ENCODE assay signal across 18 cellular contexts in the genomic region with DNA sequence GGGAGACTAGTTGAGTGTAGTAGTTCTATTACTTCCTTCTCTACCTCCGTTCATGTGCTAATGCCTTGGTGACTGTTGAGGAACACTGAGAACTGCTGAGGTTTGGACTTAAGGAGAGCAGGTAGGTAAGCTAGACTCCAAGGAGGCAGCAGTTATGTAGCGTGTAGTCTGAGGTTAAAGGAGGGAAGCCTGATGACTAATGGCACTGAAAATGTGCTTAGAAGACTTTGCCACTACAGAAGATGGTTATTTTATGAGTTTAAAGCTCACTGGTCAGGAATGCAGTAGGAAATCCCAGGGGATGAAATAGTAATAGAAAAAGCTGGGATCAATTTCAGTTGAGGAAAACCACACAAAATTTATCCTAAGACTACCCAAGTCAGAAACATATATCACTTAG.
DNase-seq lines count a peak whose midpoint lies in the region; ATAC-seq and TF ChIP-seq lines count a peak whose summit lies in the region.
"Had no signal": no experiment of that assay in that cellular context is flagged by ENCODE, and none has a peak within 500 bp of the region (broad histone marks: within the 10 kb centered on the region; RNA-seq: fewer than 3 reads in every experiment).

No MANE protein-coding gene starts in this region.

- no peaks in the 10 kb centered on the region; the same call in 1 of the 2 replicates for H3K9me3 ChIP-seq in SK-N-SH
- H3K9me3 ChIP-seq: heart left ventricle, transverse colon had no signal

- in situ Hi-C loops in astrocyte of the cerebellum (cut with HindIII; ENCODE audit: low sequenced_read_pairs) = no loop called here

- no peaks in the 10 kb centered on the region for H4K20me1 ChIP-seq in SK-N-SH (ENCODE audit: insufficient read depth)

- TF ChIP-seq RAD21 in SK-N-SH (IDR thresholded peaks at IDR 0.05; ENCODE audit: low read length) = no peak

- TF ChIP-seq EP300 in SK-N-SH (IDR thresholded peaks at IDR 0.05; ENCODE audit: borderline replicate concordance in 1 of 2, low read depth in 1 of 2, low read length in 1 of 2) = no peak

- H3K4me3 ChIP-seq in SK-N-SH (ENCODE audit: low read depth in 2 of 2, low read length in 1 of 2) (no peak overlapping the region), astrocyte of the cerebellum (ENCODE audit: low read depth, low read length) (no peak overlapping the region)
- H3K4me3 ChIP-seq: heart left ventricle, K562, transverse colon had no signal

- no peaks in the 10 kb centered on the region for H3F3A ChIP-seq in SK-N-SH (replicated peaks; ENCODE audit: insufficient read depth)

- ATAC-seq in SK-N-SH treated with all-trans-retinoic acid at 6 μM for 48 hours = no peak
- ATAC-seq: CD8-positive, alpha-beta T cell; heart left ventricle; K562 had no signal

- no peak for TF ChIP-seq CTCF in SK-N-SH (IDR thresholded peaks at IDR 0.05)
- TF ChIP-seq CTCF in astrocyte of the cerebellum (IDR thresholded peaks at IDR 0.05; ENCODE audit: low read depth, low read length, missing control alignments) = no peak

- no peak overlapping the region for H3K4me2 ChIP-seq in SK-N-SH

- no peak overlapping the region for H3K9ac ChIP-seq in SK-N-SH

- no peaks in the 10 kb centered on the region for H3K79me2 ChIP-seq in SK-N-SH (ENCODE audit: insufficient read depth)

- H3K36me3 ChIP-seq in SK-N-SH (replicated peaks in 1 of 2; ENCODE audit: control insufficient read depth in 1 of 2, insufficient read depth in 2 of 2, low read length in 1 of 2) = no peaks in the 10 kb centered on the region
- H3K36me3 ChIP-seq: heart left ventricle, transverse colon had no signal

- no peak overlapping the region for H2AFZ ChIP-seq in SK-N-SH (ENCODE audit: low read depth)

- H3K9me2 ChIP-seq in SK-N-SH = no peaks in the 10 kb centered on the region

- H3K27ac ChIP-seq in SK-N-SH (ENCODE audit: low read depth in 2 of 2, low read length in 1 of 2) = no peak overlapping the region
- H3K27ac ChIP-seq: 22Rv1, heart left ventricle, transverse colon had no signal

- H3K27me3 ChIP-seq in SK-N-SH (ENCODE audit: insufficient read depth) = no peaks in the 10 kb centered on the region
- H3K27me3 ChIP-seq: heart left ventricle, transverse colon had no signal

- POLR2A ChIA-PET in SK-N-SH (lab: Yijun Ruan, JAX) = no interaction called here

- CTCF ChIA-PET in SK-N-SH (lab: Yijun Ruan, JAX) = no interaction called here

- no peak for DNase-seq in SK-N-SH
- peak; percentile 55 for DNase-seq in astrocyte of the cerebellum (ENCODE audit: low read depth)
- DNase-seq in glomerular visceral epithelial cell (ENCODE audit: extremely low spot score) = peak; percentile 77
- DNase-seq in stromal cell of bone marrow (ENCODE audit: low read depth) = peak; percentile 80
- DNase-seq in SIG-M5 (lab: John Stamatoyannopoulos, UW) = no peak
- no peak for DNase-seq in NCI-H146 (lab: John Stamatoyannopoulos, UW)
- no peak for DNase-seq in NCI-H187 treated with DMSO at 0.1 percent for 48 hours (lab: John Stamatoyannopoulos, UW)
- DNase-seq: activated CD4-positive, alpha-beta T cell treated with anti-CD3 and anti-CD28 coated beads for 1 hour; CD8-positive, alpha-beta T cell; cerebellar nuclear complex; H7; heart left ventricle; NCI-H1436; nucleus accumbens; transverse colon had no signal

- H3K4me1 ChIP-seq in SK-N-SH (ENCODE audit: control insufficient read depth in 1 of 2, insufficient read depth in 2 of 2, low read depth in 1 of 2, low read length in 1 of 2) = no peaks in the 10 kb centered on the region; a peak in 1 of 4 replicates
- H3K4me1 ChIP-seq: heart left ventricle, transverse colon had no signal

- 45% methylated on average over 2 of the region's 2 CpGs for WGBS in SK-N-SH (ENCODE audit: low lambda C conversion rate)

TF ChIP-seq in SK-N-SH treated with all-trans-retinoic acid at 6 μM for 48 hours, 23 proteins besides CTCF, POLR2A, EP300 and RAD21:
- TF ChIP-seq, protein P1, sequence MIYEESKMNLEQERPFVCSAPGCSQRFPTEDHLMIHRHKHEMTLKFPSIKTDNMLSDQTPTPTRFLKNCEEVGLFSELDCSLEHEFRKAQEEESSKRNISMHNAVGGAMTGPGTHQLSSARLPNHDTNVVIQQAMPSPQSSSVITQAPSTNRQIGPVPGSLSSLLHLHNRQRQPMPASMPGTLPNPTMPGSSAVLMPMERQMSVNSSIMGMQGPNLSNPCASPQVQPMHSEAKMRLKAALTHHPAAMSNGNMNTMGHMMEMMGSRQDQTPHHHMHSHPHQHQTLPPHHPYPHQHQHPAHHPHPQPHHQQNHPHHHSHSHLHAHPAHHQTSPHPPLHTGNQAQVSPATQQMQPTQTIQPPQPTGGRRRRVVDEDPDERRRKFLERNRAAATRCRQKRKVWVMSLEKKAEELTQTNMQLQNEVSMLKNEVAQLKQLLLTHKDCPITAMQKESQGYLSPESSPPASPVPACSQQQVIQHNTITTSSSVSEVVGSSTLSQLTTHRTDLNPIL (CRISPR knock-in tag; IDR thresholded peaks at IDR 0.05; ENCODE audit: low read depth) = no peak
- TF ChIP-seq ISL1 (CRISPR knock-in tag; IDR thresholded peaks at IDR 0.05) (0 out of 2 replicates have a peak, but pooled peaks have one; percentile 23), ZNF8 (CRISPR knock-in tag; IDR thresholded peaks at IDR 0.05) (no peak)

TF ChIP-seq in SK-N-SH, 30 proteins besides CTCF, POLR2A, EP300 and RAD21 (continues in another document):
- TF ChIP-seq MEF2A (IDR thresholded peaks at IDR 0.05; ENCODE audit: borderline replicate concordance, low read depth) = no peak
- TF ChIP-seq, protein P2, sequence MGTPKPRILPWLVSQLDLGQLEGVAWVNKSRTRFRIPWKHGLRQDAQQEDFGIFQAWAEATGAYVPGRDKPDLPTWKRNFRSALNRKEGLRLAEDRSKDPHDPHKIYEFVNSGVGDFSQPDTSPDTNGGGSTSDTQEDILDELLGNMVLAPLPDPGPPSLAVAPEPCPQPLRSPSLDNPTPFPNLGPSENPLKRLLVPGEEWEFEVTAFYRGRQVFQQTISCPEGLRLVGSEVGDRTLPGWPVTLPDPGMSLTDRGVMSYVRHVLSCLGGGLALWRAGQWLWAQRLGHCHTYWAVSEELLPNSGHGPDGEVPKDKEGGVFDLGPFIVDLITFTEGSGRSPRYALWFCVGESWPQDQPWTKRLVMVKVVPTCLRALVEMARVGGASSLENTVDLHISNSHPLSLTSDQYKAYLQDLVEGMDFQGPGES (IDR thresholded peaks at IDR 0.05; ENCODE audit: low read depth, low read length) = no peak
- no peak for TF ChIP-seq MXI1 (IDR thresholded peaks at IDR 0.05; ENCODE audit: low read depth, low read length)
- TF ChIP-seq, protein P3, sequence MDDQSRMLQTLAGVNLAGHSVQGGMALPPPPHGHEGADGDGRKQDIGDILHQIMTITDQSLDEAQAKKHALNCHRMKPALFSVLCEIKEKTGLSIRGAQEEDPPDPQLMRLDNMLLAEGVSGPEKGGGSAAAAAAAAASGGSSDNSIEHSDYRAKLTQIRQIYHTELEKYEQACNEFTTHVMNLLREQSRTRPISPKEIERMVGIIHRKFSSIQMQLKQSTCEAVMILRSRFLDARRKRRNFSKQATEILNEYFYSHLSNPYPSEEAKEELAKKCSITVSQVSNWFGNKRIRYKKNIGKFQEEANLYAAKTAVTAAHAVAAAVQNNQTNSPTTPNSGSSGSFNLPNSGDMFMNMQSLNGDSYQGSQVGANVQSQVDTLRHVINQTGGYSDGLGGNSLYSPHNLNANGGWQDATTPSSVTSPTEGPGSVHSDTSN (IDR thresholded peaks at IDR 0.05) = no peak
- TF ChIP-seq, protein P4, sequence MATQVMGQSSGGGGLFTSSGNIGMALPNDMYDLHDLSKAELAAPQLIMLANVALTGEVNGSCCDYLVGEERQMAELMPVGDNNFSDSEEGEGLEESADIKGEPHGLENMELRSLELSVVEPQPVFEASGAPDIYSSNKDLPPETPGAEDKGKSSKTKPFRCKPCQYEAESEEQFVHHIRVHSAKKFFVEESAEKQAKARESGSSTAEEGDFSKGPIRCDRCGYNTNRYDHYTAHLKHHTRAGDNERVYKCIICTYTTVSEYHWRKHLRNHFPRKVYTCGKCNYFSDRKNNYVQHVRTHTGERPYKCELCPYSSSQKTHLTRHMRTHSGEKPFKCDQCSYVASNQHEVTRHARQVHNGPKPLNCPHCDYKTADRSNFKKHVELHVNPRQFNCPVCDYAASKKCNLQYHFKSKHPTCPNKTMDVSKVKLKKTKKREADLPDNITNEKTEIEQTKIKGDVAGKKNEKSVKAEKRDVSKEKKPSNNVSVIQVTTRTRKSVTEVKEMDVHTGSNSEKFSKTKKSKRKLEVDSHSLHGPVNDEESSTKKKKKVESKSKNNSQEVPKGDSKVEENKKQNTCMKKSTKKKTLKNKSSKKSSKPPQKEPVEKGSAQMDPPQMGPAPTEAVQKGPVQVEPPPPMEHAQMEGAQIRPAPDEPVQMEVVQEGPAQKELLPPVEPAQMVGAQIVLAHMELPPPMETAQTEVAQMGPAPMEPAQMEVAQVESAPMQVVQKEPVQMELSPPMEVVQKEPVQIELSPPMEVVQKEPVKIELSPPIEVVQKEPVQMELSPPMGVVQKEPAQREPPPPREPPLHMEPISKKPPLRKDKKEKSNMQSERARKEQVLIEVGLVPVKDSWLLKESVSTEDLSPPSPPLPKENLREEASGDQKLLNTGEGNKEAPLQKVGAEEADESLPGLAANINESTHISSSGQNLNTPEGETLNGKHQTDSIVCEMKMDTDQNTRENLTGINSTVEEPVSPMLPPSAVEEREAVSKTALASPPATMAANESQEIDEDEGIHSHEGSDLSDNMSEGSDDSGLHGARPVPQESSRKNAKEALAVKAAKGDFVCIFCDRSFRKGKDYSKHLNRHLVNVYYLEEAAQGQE (IDR thresholded peaks at IDR 0.05; ENCODE audit: low read depth, low read length) = no peak
- no peak for TF ChIP-seq TEAD4 (IDR thresholded peaks at IDR 0.05; ENCODE audit: borderline replicate concordance, insufficient read depth)
- no peak for TF ChIP-seq RXRA (IDR thresholded peaks at IDR 0.05; ENCODE audit: borderline replicate concordance, low read depth)
- no peak for TF ChIP-seq JUND (IDR thresholded peaks at IDR 0.05)
- TF ChIP-seq NRF1 (IDR thresholded peaks at IDR 0.05; ENCODE audit: low read depth, low read length) = no peak
- no peak for TF ChIP-seq SMC3 (IDR thresholded peaks at IDR 0.05; ENCODE audit: low read depth, low read length)
- TF ChIP-seq, protein P5, sequence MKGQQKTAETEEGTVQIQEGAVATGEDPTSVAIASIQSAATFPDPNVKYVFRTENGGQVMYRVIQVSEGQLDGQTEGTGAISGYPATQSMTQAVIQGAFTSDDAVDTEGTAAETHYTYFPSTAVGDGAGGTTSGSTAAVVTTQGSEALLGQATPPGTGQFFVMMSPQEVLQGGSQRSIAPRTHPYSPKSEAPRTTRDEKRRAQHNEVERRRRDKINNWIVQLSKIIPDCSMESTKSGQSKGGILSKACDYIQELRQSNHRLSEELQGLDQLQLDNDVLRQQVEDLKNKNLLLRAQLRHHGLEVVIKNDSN (IDR thresholded peaks at IDR 0.05; ENCODE audit: borderline replicate concordance, low read depth) = no peak
- no peak for TF ChIP-seq TAF1 (IDR thresholded peaks at IDR 0.05; ENCODE audit: borderline replicate concordance, low read depth, low read length)
- TF ChIP-seq NFIC (IDR thresholded peaks at IDR 0.05; ENCODE audit: borderline replicate concordance) = no peak
- TF ChIP-seq CHD2 (IDR thresholded peaks at IDR 0.05; ENCODE audit: low read length, partially characterized antibody) = no peak
- no peak for TF ChIP-seq GATA2 (CRISPR knock-in tag; IDR thresholded peaks at IDR 0.05)

Comparison
In these comparisons a context has a peak if more than half of its experiments do, and no peak if none do; other contexts are left out.
1. DNase-seq: peak in astrocyte of the cerebellum (single experiment), glomerular visceral epithelial cell (single experiment) and stromal cell of bone marrow (single experiment); none in SK-N-SH (single experiment), SIG-M5 (single experiment), NCI-H146 (single experiment) and NCI-H187 treated with DMSO at 0.1 percent for 48 hours (single experiment).